ENCODE assay signal across 9 cellular contexts in the genomic region with DNA sequence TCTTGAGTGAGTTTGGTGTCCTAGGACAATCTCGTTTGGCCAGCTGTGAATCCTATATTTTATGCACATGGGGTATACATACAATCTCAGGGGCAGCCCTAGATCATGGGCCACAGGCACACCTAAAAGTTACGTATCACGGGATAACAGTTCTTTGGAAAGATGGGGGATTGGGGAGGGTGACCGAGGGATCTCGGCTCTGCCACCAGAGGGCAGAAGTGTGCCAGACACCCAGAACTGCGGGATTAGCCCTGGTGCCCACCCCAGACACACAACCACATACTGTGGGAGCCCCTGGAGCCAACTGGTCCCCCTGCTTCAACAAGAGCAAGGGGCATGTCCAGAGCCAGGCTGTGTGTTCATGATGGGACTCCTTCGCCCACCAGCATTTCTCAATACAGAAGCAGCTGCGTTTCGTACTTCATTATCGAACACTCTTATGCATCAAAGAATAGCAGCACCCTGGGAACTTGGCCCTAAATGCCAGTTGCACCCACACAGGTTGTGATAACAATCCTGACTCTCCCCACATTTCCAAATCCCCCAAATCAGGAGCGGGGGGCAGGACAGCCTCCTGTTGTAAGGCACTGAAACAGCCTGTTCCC. TPM values are rescaled to one million over a fixed set of nuclear protein-coding genes. Genes with fewer than 3 reads are reported as not detected.
DNase-seq lines count a peak whose midpoint lies in the region; ATAC-seq and TF ChIP-seq lines count a peak whose summit lies in the region.
"Had no signal": no experiment of that assay in that cellular context is flagged by ENCODE, and none has a peak within 500 bp of the region (broad histone marks: within the 10 kb centered on the region; RNA-seq: fewer than 3 reads in every experiment).

No MANE protein-coding gene starts in this region.

- POLR2A ChIA-PET in RWPE1 (lab: Yijun Ruan, JAX; ENCODE audit: low non-redundant PET): no interaction called here

- in situ Hi-C loops in T47D (cut with HindIII; ENCODE audit: low pct_unique_long_range_greater_than_20kb, low sequenced_read_pairs): no loop called here

- H3K4me3 ChIP-seq in AG09309 (ENCODE audit: control insufficient read depth, low read depth, low read length): no peak overlapping the region

- no peak overlapping the region for H3K4me3 Mint-ChIP-seq in mesothelial cell of epicardium

- peak; percentile 83 for TF ChIP-seq CTCF in AG09309 (IDR thresholded peaks at IDR 0.05; ENCODE audit: control insufficient read depth, insufficient read depth, low read depth, low read length, missing control alignments)
- TF ChIP-seq CTCF in GM20000 (IDR thresholded peaks at IDR 0.05; ENCODE audit: extremely low read depth, missing control alignments): peak; percentile 66
- peak; percentile 67 for TF ChIP-seq CTCF in RWPE1 (conservative IDR thresholded peaks at IDR 0.05; ENCODE audit: low read depth)
- TF ChIP-seq CTCF in mesothelial cell of epicardium (IDR thresholded peaks at IDR 0.05; ENCODE audit: unreplicated experiment): peak; percentile 53

- DNase-seq in AG09309 (ENCODE audit: low read depth): no peak
- DNase-seq in GM20000 (ENCODE audit: low spot score): peak; percentile 63
- DNase-seq in RWPE1 (ENCODE audit: low spot score): peak; percentile 43
- peak; percentile 23 to 44 for DNase-seq in T47D (ENCODE audit: low read depth in 1 of 2, low spot score in 1 of 2)
- DNase-seq in mesothelial cell of epicardium (ENCODE audit: low spot score in 2 of 2, unreplicated experiment in 2 of 2): peak in 1 of 2 experiments; percentile 56

- peaks cover 7% of the 10 kb centered on the region for H3K9me3 Mint-ChIP-seq in mesothelial cell of epicardium

- peaks cover 5% of the 10 kb centered on the region for H3K36me3 Mint-ChIP-seq in mesothelial cell of epicardium

- CTCF ChIA-PET in RWPE1 (lab: Yijun Ruan, JAX): interaction anchor here (0.5 to 1.9 kb wide), 7 partner anchors 19 to 1173 kb away, joined by 3 to 6 read pairs (median 3); no protein-coding TSS in a partner anchor

- no peak for ATAC-seq in HG02798 (IDR thresholded peaks at IDR 0.05; ENCODE audit: poor library complexity, unreplicated experiment)
- ATAC-seq in HG03432 (IDR thresholded peaks at IDR 0.05; ENCODE audit: unreplicated experiment): no peak
- no peak for ATAC-seq in esophagus mucosa

- H3K27ac ChIP-seq in RWPE1: no peak overlapping the region

- H3K27ac Mint-ChIP-seq in mesothelial cell of epicardium: no peak overlapping the region

- no peaks in the 10 kb centered on the region for H3K27me3 Mint-ChIP-seq in mesothelial cell of epicardium (ENCODE audit: low read depth)

- H3K4me1 Mint-ChIP-seq in mesothelial cell of epicardium: no peaks in the 10 kb centered on the region

RNA-seq across cellular contexts. Expression of gene TMCO4, which starts 37.4 kb away (rescaled TPM):
- total RNA-seq in mesothelial cell of epicardium (19.4 to 23.1 TPM (median 21.4 TPM) in 3 replicates), esophagus mucosa (18.7 TPM)

RNA-seq across cellular contexts. Expression of gene RNF186, which starts 52.8 kb away (rescaled TPM):
- not detected in 3 replicates for total RNA-seq in mesothelial cell of epicardium
- total RNA-seq in esophagus mucosa: 0.16 TPM
- total RNA-seq: temporal lobe had no signal
